Comparison of ENCODE assay signal across 8 cellular contexts in the genomic region with DNA sequence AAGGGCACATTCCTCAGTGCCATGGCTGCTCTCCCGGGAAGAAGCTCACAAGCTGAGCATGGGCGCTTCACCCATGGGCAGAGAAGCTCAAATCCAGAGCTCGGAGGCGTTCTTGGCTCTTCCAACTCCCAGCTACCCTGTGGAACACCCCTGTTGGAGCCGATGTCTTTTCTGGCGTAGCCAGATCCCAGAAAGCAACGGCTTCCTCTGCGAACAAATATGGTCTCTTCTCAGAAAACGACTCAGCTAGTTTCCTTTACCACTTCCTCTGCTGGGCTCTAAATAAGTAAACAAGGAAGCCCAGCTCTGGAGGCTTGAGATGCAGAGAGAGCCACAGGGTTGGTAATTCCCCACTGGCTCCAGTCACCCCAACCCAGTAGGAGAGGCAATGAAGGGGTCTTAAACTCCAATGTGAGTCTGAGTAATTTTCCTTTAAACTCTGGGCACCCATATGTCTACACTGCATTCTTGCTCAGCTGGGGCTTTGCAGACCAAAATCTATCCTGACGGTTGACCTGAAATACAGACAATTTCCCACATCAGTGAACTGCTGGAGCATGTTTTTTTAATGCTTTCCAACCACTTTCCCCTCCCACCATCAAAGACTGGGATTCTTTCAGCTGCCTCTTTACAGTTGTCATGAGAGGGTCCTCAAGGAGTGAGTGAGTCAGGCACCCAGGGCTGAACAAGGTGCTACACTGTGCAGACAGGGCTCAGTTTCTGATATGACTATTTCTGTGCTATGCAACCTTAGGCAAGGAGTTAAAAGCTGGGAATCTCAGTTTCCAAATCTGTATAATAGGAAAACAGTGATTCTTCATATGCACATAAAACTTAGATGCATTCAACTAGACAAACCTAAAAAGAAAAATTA. TPM values are rescaled to one million over a fixed set of nuclear protein-coding genes. Genes with fewer than 3 reads are reported as not detected.
A peak's percentile ranks its signal among the peaks of the same experiment; 100 is the strongest.
DNase-seq lines count a peak whose midpoint lies in the region; ATAC-seq and TF ChIP-seq lines count a peak whose summit lies in the region.

A gene (minus strand): TSS at position 189 of the 874 bp plus-strand sequence. CDS start 166 bp downstream, at position 23.

- DNase-seq in activated gamma-delta T cell treated with Interleukin-2 at 50 U/mL for 16 hours (peak; percentile 48), activated gamma-delta T cell (lab: John Stamatoyannopoulos, UW) (no peak), heart left ventricle (peak in 1 of 5 donors; percentile 37), foreskin melanocyte (no peak)
- peak; percentile 66 for DNase-seq in activated CD4-positive, alpha-beta T cell treated with anti-CD3 and anti-CD28 coated beads for 48 hours
- no peak for DNase-seq in stimulated activated naive CD8-positive, alpha-beta T cell treated with anti-CD3 and anti-CD28 coated beads, Interleukin-15, Interleukin-2, amounts not matched to agents 100 U/mL and 50 U/mL, for 24 hours

- peak in 1 of 2 donors; percentile 20 for TF ChIP-seq POLR2A in heart left ventricle (IDR thresholded peaks at IDR 0.05)

- peaks cover 0 to 27% (median 0%) of the 10 kb centered on the region in 9 donors for H3K36me3 ChIP-seq in heart left ventricle

- peaks cover 0 to 73% (median 6%) of the 10 kb centered on the region in 12 donors for H3K4me1 ChIP-seq in heart left ventricle

- ATAC-seq in HG03135 (IDR thresholded peaks at IDR 0.05; ENCODE audit: unreplicated experiment) (peak; percentile 42), heart left ventricle (peak; percentile 25 to 74 (median 55)), esophagus mucosa (no peak)
- peak; percentile 86 for ATAC-seq in stimulated activated naive CD8-positive, alpha-beta T cell treated with anti-CD3 and anti-CD28 coated beads, Interleukin-15, Interleukin-2, amounts not matched to agents 100 U/mL and 50 U/mL, for 24 hours

- intact Hi-C loops in heart left ventricle (cut with DNase I) = loop anchor here in 2 of 10 donors (5.0 kb wide), 1 partner anchor 34 kb away; no protein-coding TSS in a partner anchor

- H3K27ac ChIP-seq in heart left ventricle = peak within 1 kb of the TSS; percentile 64 to 99 (median 80)

- no peaks in the 10 kb centered on the region for H3K27me3 ChIP-seq in heart left ventricle

- no peak for TF ChIP-seq CTCF in heart left ventricle (IDR thresholded peaks at IDR 0.05)

- no peaks in the 10 kb centered on the region for H3K9me3 ChIP-seq in heart left ventricle

- WGBS in heart left ventricle, 4 donors = 57 to 74% (median 58%) methylated on average over 10 of the region's 10 CpGs

- peak within 1 kb of the TSS; percentile 33 to 80 (median 56) for H3K4me3 ChIP-seq in heart left ventricle

RNA-seq across cellular contexts. Expression of the gene that starts here (rescaled TPM):
- total RNA-seq in heart left ventricle (10 to 100 TPM in 2 of 9 donors, 1 to 10 TPM in 7; 2.8 to 73.7 (median 6.1) TPM), esophagus mucosa (3.0 TPM)
- polyA plus RNA-seq in heart left ventricle = 1 to 10 TPM; 2.2 to 3.1 TPM

Comparison
In these comparisons a context has a peak if more than half of its experiments do, and no peak if none do; other contexts are left out.
1. DNase-seq: peak in activated gamma-delta T cell treated with Interleukin-2 at 50 U/mL for 16 hours (single experiment) and activated CD4-positive, alpha-beta T cell treated with anti-CD3 and anti-CD28 coated beads for 48 hours (single experiment); none in activated gamma-delta T cell (single experiment), stimulated activated naive CD8-positive, alpha-beta T cell treated with anti-CD3 and anti-CD28 coated beads, Interleukin-15, Interleukin-2, amounts not matched to agents 100 U/mL and 50 U/mL, for 24 hours (single experiment) and foreskin melanocyte (single experiment).